In genomic region chr11:120801801-120802689, GRCh38 we compare ENCODE assay signal across 8 cellular contexts.
DNase-seq lines count a peak whose midpoint lies in the region; ATAC-seq and TF ChIP-seq lines count a peak whose summit lies in the region.

No MANE protein-coding gene starts in this region.

- H3K4me3 Mint-ChIP-seq in activated B cell treated with CpG ODN at 0.5 μM for 24 hours: no peak overlapping the region

- H3K4me1 Mint-ChIP-seq in activated B cell treated with CpG ODN at 0.5 μM for 24 hours: no peaks in the 10 kb centered on the region

- ATAC-seq in activated CD4-positive, CD25-positive, alpha-beta regulatory T cell treated with anti-CD3 and anti-CD28 coated beads, Interleukin-2, amount 50 U/mL, for 24 hours: no peak
- ATAC-seq in activated B cell treated with CpG ODN at 0.5 μM for 24 hours (ENCODE audit: low read depth) (peak; percentile 45), GM19328 (IDR thresholded peaks at IDR 0.05; ENCODE audit: unreplicated experiment) (no peak)

- peaks cover 19% of the 10 kb centered on the region for H3K27me3 Mint-ChIP-seq in activated B cell treated with CpG ODN at 0.5 μM for 24 hours

- POLR2A ChIA-PET in activated B cell treated with CpG ODN at 0.5 μM for 24 hours (lab: Charles Lee): no interaction called here

- H3K36me3 Mint-ChIP-seq in activated B cell treated with CpG ODN at 0.5 μM for 24 hours (ENCODE audit: low read depth): no peaks in the 10 kb centered on the region

- no peaks in the 10 kb centered on the region for H3K9me3 Mint-ChIP-seq in activated B cell treated with CpG ODN at 0.5 μM for 24 hours

- TF ChIP-seq CTCF in activated B cell treated with CpG ODN at 0.5 μM for 24 hours (IDR thresholded peaks at IDR 0.05): peak; percentile 23

- CTCF ChIA-PET in activated B cell treated with CpG ODN at 0.5 μM for 24 hours (lab: Charles Lee): interaction anchor here (1.1 to 1.7 kb wide), 4 partner anchors 9 to 117 kb away, joined by 3 to 6 read pairs (median 4); no protein-coding TSS in a partner anchor

- DNase-seq in activated CD4-positive, CD25-positive, alpha-beta regulatory T cell treated with anti-CD3 and anti-CD28 coated beads, Interleukin-2, amount 50 U/mL, for 72 hours: peak; percentile 65
- DNase-seq in NCI-H1105 treated with DMSO at 0.1 percent for 48 hours (lab: John Stamatoyannopoulos, UW): peak; percentile 85
- DNase-seq in activated B cell treated with CpG ODN at 0.5 μM for 24 hours: peak; percentile 34
- DNase-seq in dermis microvascular lymphatic vessel endothelial cell (ENCODE audit: low read depth in 2 of 2): peak; percentile 35 to 64
- peak; percentile 67 to 78 for DNase-seq in lung microvascular endothelial cell (ENCODE audit: low read depth in 2 of 2)
- DNase-seq in stimulated activated CD8-positive, alpha-beta memory T cell treated with anti-CD3 and anti-CD28 coated beads, Interleukin-2, amount 100 ng/mL, for 48 hours (ENCODE audit: low read depth in 2 of 2): peak; percentile 13 to 39

- intact Hi-C loops in activated B cell treated with CpG ODN at 0.5 μM for 24 hours (cut with micrococcal nuclease): loop anchor here (1.0 kb wide), 2 partner anchors 291 to 467 kb away; partner anchors contain the start of gene GRIK4

- H3K27ac Mint-ChIP-seq in activated B cell treated with CpG ODN at 0.5 μM for 24 hours: no peak overlapping the region

Comparison
In these comparisons a context has a peak if more than half of its experiments do, and no peak if none do; other contexts are left out.
1. DNase-seq: peak in every context shown above with its lines; median percentile 85 in NCI-H1105 treated with DMSO at 0.1 percent for 48 hours; 72 in lung microvascular endothelial cell; 65 in activated CD4-positive, CD25-positive, alpha-beta regulatory T cell treated with anti-CD3 and anti-CD28 coated beads, Interleukin-2, amount 50 U/mL, for 72 hours; 50 in dermis microvascular lymphatic vessel endothelial cell; 34 in activated B cell treated with CpG ODN at 0.5 μM for 24 hours; 26 in stimulated activated CD8-positive, alpha-beta memory T cell treated with anti-CD3 and anti-CD28 coated beads, Interleukin-2, amount 100 ng/mL, for 48 hours.